ENCODE assay signal across 8 cellular contexts in the genomic region with DNA sequence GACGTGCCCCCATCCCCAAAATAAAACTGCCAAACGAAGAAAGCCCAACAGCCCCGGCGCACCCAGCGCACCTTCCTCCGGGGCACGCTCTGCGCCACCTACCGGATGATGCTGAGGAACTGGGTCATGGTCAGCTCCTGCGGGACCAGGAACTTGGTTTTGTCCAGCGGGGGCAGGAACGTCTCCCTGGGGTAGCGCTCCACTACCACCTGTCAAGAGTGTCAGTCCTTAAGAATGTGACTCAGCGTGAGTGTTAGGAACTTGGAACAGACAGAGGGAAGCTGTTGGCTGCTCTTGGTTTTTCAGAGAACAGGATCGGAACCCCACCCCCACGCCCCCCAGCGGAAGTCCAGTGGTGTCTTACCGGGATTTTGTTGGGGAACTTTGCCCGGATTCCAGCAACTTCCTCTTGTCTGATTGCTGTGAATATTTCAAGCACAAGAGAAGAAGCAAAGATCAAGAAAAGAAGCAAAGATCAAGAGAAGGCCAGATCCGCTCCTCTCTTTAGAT. TPM values are rescaled to one million over a fixed set of nuclear protein-coding genes. Genes with fewer than 3 reads are reported as not detected.
DNase-seq lines count a peak whose midpoint lies in the region; ATAC-seq and TF ChIP-seq lines count a peak whose summit lies in the region.

No MANE protein-coding gene starts in this region.

- H3K27me3 ChIP-seq in thoracic aorta (replicated peaks; ENCODE audit: insufficient read depth) = no peaks in the 10 kb centered on the region

- H3K4me3 ChIP-seq in thoracic aorta = peak overlapping the region; percentile 56

- H3K27ac ChIP-seq in 22Rv1 = no peak overlapping the region
- H3K27ac ChIP-seq in thoracic aorta = no peak overlapping the region

- ATAC-seq in GM18867 (IDR thresholded peaks at IDR 0.05; ENCODE audit: unreplicated experiment) = peak; percentile 76
- ATAC-seq in HG03139 (IDR thresholded peaks at IDR 0.05; ENCODE audit: unreplicated experiment) = peak; percentile 89
- ATAC-seq in omental fat pad (ENCODE audit: low FRiP score) = peak; percentile 88
- ATAC-seq in thoracic aorta (ENCODE audit: insufficient number of reproducible peaks, low FRiP score, low read depth) = no peak

- TF ChIP-seq CTCF in 22Rv1 (IDR thresholded peaks at IDR 0.05) = peak; percentile 97
- TF ChIP-seq CTCF in omental fat pad (IDR thresholded peaks at IDR 0.05) = no peak
- peak; percentile 18 for TF ChIP-seq CTCF in thoracic aorta (IDR thresholded peaks at IDR 0.05)

- no peaks in the 10 kb centered on the region for H3K36me3 ChIP-seq in thoracic aorta

- H3K9me3 ChIP-seq in thoracic aorta = no peaks in the 10 kb centered on the region

- H3K4me1 ChIP-seq in thoracic aorta (ENCODE audit: control insufficient read depth in 1 of 2, low read depth in 2 of 2) = no peaks in the 10 kb centered on the region

- DNase-seq in SHP77 (lab: John Stamatoyannopoulos, UW) = peak; percentile 47 to 65
- peak; percentile 41 for DNase-seq in activated naive CD4-positive, alpha-beta T cell treated with Interleukin-2 at 50 U/mL for 16 hours
- DNase-seq in globus pallidus (ENCODE audit: low spot score) = peak; percentile 51
- peak; percentile 37 for DNase-seq in omental fat pad (ENCODE audit: low spot score)
- peak; percentile 2 for DNase-seq in thoracic aorta (ENCODE audit: low spot score)

RNA-seq across cellular contexts. Expression of a gene that starts 0.4 kb away (rescaled TPM):
- total RNA-seq in omental fat pad (10 to 100 TPM; 10.9 to 41.6 (median 20.2) TPM), thoracic aorta (1 to 10 TPM in 1 of 2 donors, not detected in 1; 2.3 TPM)

RNA-seq across cellular contexts. Expression of a gene that starts 40.9 kb away (rescaled TPM):
- total RNA-seq in omental fat pad (not detected), thoracic aorta (not detected)

Comparison
In these comparisons a context has a peak if more than half of its experiments do, and no peak if none do; other contexts are left out.
1. CTCF ChIP-seq: peak in 22Rv1 (single experiment) and thoracic aorta (single experiment); none in omental fat pad (0 of 3).
2. DNase-seq: peak in every context shown above with its lines; median percentile 56 in SHP77; 51 in globus pallidus; 41 in activated naive CD4-positive, alpha-beta T cell treated with Interleukin-2 at 50 U/mL for 16 hours; 37 in omental fat pad; 2 in thoracic aorta.